In the genomic region with DNA sequence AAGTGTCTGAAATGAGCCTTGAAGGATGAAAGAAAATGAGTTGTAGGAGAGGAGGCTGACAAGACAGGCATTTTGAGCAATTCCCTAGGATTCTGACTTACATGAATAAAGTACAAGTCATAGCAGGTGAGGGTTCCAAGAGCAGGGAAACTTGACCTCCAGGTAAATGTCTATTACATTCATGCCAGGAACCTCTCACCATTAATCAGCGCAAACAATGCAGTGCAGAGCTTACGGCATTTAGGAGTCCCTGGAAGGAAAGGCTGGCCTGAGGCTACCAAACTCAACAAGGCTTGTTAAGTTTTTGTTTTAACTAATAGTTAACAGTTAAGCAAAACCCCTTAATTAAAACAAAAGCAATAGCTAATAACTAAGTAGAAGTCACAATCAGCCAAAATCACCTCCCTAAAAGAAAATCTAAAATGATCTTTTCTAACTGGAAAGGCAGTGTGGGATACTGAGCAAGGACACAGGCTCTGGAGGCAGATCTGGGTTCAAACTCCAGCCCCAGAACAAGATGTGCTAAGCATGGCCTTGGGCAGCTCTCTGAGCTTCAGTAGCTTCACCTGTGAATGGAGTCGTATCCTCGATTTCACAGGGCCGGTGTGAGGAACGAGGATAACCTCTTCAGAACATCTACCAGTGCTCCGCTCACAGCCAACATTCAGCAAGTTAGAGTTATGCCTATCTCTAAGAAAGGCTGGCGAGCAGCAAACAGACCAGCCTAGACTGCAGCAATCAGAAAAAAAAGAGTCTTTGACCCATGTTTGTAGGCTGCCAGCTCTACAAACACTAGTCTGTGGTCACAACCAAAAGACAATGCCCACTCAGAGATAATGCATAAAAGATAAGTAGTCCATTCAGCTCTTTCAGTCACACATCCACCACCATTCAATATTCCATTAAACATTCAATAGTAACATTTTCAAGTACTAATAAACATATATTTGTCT, we compare ENCODE assay signal across 9 cellular contexts. TPM values are rescaled to one million over a fixed set of nuclear protein-coding genes. Genes with fewer than 3 reads are reported as not detected.
DNase-seq lines count a peak whose midpoint lies in the region; ATAC-seq and TF ChIP-seq lines count a peak whose summit lies in the region.
"Had no signal": no experiment of that assay in that cellular context is flagged by ENCODE, and none has a peak within 500 bp of the region (broad histone marks: within the 10 kb centered on the region; RNA-seq: fewer than 3 reads in every experiment).

No MANE protein-coding gene starts in this region.

- no peak for DNase-seq in activated CD8-positive, alpha-beta T cell treated with anti-CD3 and anti-CD28 coated beads for 36 hours
- no peak for DNase-seq in activated CD8-positive, alpha-beta T cell treated with anti-CD3 and anti-CD28 coated beads, Interleukin-2, amount 10 ng/mL, durations not matched to agents 7 days and 5 days
- no peak for DNase-seq in T-cell
- no peak for DNase-seq in hepatocyte (ENCODE audit: low spot score)
- peak in 5 of 49 donors; percentile 6 to 48 (median 14) for DNase-seq in substantia nigra (lab: John Stamatoyannopoulos, UW)
- no peak for DNase-seq in D341Med (ENCODE audit: low spot score)
- DNase-seq in ecto neural progenitor cell (ENCODE audit: low spot score) = no peak
- DNase-seq in iPS-NIHi7 (ENCODE audit: extremely low spot score) = no peak

- ATAC-seq in activated CD8-positive, alpha-beta T cell treated with anti-CD3 and anti-CD28 coated beads for 36 hours = no peak
- no peak for ATAC-seq in activated CD8-positive, alpha-beta T cell treated with anti-CD3 and anti-CD28 coated beads, Interleukin-2, amount 10 ng/mL, durations not matched to agents 7 days and 5 days
- no peak for ATAC-seq in T-cell (replicated peaks in 1 of 4)

- H3K9me3 Mint-ChIP-seq in activated CD8-positive, alpha-beta T cell treated with anti-CD3 and anti-CD28 coated beads for 36 hours = peaks cover 7% of the 10 kb centered on the region
- peaks cover 7% of the 10 kb centered on the region for H3K9me3 Mint-ChIP-seq in activated CD8-positive, alpha-beta T cell treated with anti-CD3 and anti-CD28 coated beads, Interleukin-2, amount 10 ng/mL, durations not matched to agents 7 days and 5 days (ENCODE audit: insufficient read depth)
- peaks cover 3 to 4% (median 3%) of the 10 kb centered on the region in 3 donors for H3K9me3 Mint-ChIP-seq in T-cell

- peaks cover 16% of the 10 kb centered on the region for H3K4me1 ChIP-seq in hepatocyte (ENCODE audit: insufficient read depth)

- TF ChIP-seq CTCF in activated CD8-positive, alpha-beta T cell treated with anti-CD3 and anti-CD28 coated beads for 36 hours (IDR thresholded peaks at IDR 0.05) = no peak
- TF ChIP-seq CTCF in hepatocyte (IDR thresholded peaks at IDR 0.05; ENCODE audit: poor library complexity) = no peak

- intact Hi-C loops in activated CD8-positive, alpha-beta T cell treated with anti-CD3 and anti-CD28 coated beads for 36 hours (cut with micrococcal nuclease) = no loop called here

- peaks cover 36% of the 10 kb centered on the region for H3K36me3 Mint-ChIP-seq in activated CD8-positive, alpha-beta T cell treated with anti-CD3 and anti-CD28 coated beads for 36 hours (ENCODE audit: low read depth)
- peaks cover 17% of the 10 kb centered on the region for H3K36me3 Mint-ChIP-seq in activated CD8-positive, alpha-beta T cell treated with anti-CD3 and anti-CD28 coated beads, Interleukin-2, amount 10 ng/mL, durations not matched to agents 7 days and 5 days (ENCODE audit: low read depth)
- peaks cover 13% of the 10 kb centered on the region for H3K36me3 Mint-ChIP-seq in T-cell

- H3K27ac Mint-ChIP-seq in activated CD8-positive, alpha-beta T cell treated with anti-CD3 and anti-CD28 coated beads for 36 hours = peak overlapping the region; percentile 76
- no peak overlapping the region for H3K27ac Mint-ChIP-seq in activated CD8-positive, alpha-beta T cell treated with anti-CD3 and anti-CD28 coated beads, Interleukin-2, amount 10 ng/mL, durations not matched to agents 7 days and 5 days
- peak overlapping the region; percentile 31 to 66 for H3K27ac Mint-ChIP-seq in T-cell

- H4K20me1 ChIP-seq in hepatocyte (ENCODE audit: insufficient read depth, poor library complexity, severe bottlenecking) = no peaks in the 10 kb centered on the region

- peaks cover 66% of the 10 kb centered on the region for H3K4me1 Mint-ChIP-seq in activated CD8-positive, alpha-beta T cell treated with anti-CD3 and anti-CD28 coated beads for 36 hours (ENCODE audit: low read depth)
- peaks cover 44% of the 10 kb centered on the region for H3K4me1 Mint-ChIP-seq in activated CD8-positive, alpha-beta T cell treated with anti-CD3 and anti-CD28 coated beads, Interleukin-2, amount 10 ng/mL, durations not matched to agents 7 days and 5 days (ENCODE audit: low read depth)
- peaks cover 67 to 69% (median 67%) of the 10 kb centered on the region in 3 donors for H3K4me1 Mint-ChIP-seq in T-cell

- peak overlapping the region; percentile 39 for H3K4me2 ChIP-seq in hepatocyte

- peaks cover 85% of the 10 kb centered on the region for H3K79me2 ChIP-seq in hepatocyte

- H3K9me2 ChIP-seq in hepatocyte (replicated peaks; ENCODE audit: insufficient read depth) = no peaks in the 10 kb centered on the region

- H3K27me3 Mint-ChIP-seq in activated CD8-positive, alpha-beta T cell treated with anti-CD3 and anti-CD28 coated beads for 36 hours = no peaks in the 10 kb centered on the region
- no peaks in the 10 kb centered on the region for H3K27me3 Mint-ChIP-seq in activated CD8-positive, alpha-beta T cell treated with anti-CD3 and anti-CD28 coated beads, Interleukin-2, amount 10 ng/mL, durations not matched to agents 7 days and 5 days (ENCODE audit: low read depth)
- H3K27me3 Mint-ChIP-seq in T-cell = no peaks in the 10 kb centered on the region

- H3K9me3 ChIP-seq in hepatocyte (ENCODE audit: low read depth) = no peaks in the 10 kb centered on the region

- 63% methylated on average over 8 of the region's 8 CpGs for WGBS in hepatocyte (ENCODE audit: low lambda C conversion rate, missing lambda C conversion rate)

- H3K4me3 Mint-ChIP-seq in activated CD8-positive, alpha-beta T cell treated with anti-CD3 and anti-CD28 coated beads for 36 hours = no peak overlapping the region
- H3K4me3 Mint-ChIP-seq in activated CD8-positive, alpha-beta T cell treated with anti-CD3 and anti-CD28 coated beads, Interleukin-2, amount 10 ng/mL, durations not matched to agents 7 days and 5 days = no peak overlapping the region
- peak overlapping the region in 1 of 3 donors; percentile 21 for H3K4me3 Mint-ChIP-seq in T-cell

- H3K27ac ChIP-seq in hepatocyte (peak overlapping the region; percentile 29), substantia nigra (ENCODE audit: low read depth, low read length, poor library complexity, severe bottlenecking) (peak overlapping the region; percentile 10)
- H3K27ac ChIP-seq: C4-2B had no signal

- POLR2A ChIA-PET in activated CD8-positive, alpha-beta T cell treated with anti-CD3 and anti-CD28 coated beads for 36 hours (lab: Charles Lee) = interaction anchor here (0.7 to 11.8 kb wide), 6 partner anchors 11 to 98 kb away, joined by 3 to 79 read pairs (median 3); partner anchors contain the start of gene FAM216A
- POLR2A ChIA-PET in activated CD8-positive, alpha-beta T cell treated with anti-CD3 and anti-CD28 coated beads, Interleukin-2, amount 10 ng/mL, durations not matched to agents 7 days and 5 days (lab: Charles Lee) = interaction anchor here (1.1 to 2.3 kb wide), 2 partner anchors 9 to 12 kb away, joined by 3 to 6 read pairs; no protein-coding TSS in a partner anchor
- POLR2A ChIA-PET in T-cell (lab: Charles Lee) = interaction anchor here in 1 of 2 donors (1.4 kb wide), 1 partner anchor 9 kb away, joined by 6 read pairs; no protein-coding TSS in a partner anchor

- no peak overlapping the region for H2AFZ ChIP-seq in hepatocyte

- H3K27me3 ChIP-seq in hepatocyte = no peaks in the 10 kb centered on the region

- CTCF ChIA-PET in activated CD8-positive, alpha-beta T cell treated with anti-CD3 and anti-CD28 coated beads for 36 hours (lab: Charles Lee) = interaction anchor here (1.1 to 1.5 kb wide), 3 partner anchors 14 to 36 kb away, joined by 5 to 9 read pairs (median 5); no protein-coding TSS in a partner anchor
- CTCF ChIA-PET in activated CD8-positive, alpha-beta T cell treated with anti-CD3 and anti-CD28 coated beads, Interleukin-2, amount 10 ng/mL, durations not matched to agents 7 days and 5 days (lab: Charles Lee) = interaction anchor here (1.0 to 4.1 kb wide), 4 partner anchors 10 to 36 kb away, joined by 4 to 22 read pairs (median 9); no protein-coding TSS in a partner anchor
- CTCF ChIA-PET in T-cell (lab: Charles Lee) = interaction anchor here (0.6 to 1.9 kb wide), 8 partner anchors 8 to 40 kb away, joined by 3 to 10 read pairs (median 4); no protein-coding TSS in a partner anchor

- no peak overlapping the region for H3K4me3 ChIP-seq in hepatocyte

- H3K36me3 ChIP-seq in hepatocyte (replicated peaks; ENCODE audit: insufficient read depth, low read depth) = no peaks in the 10 kb centered on the region

RNA-seq across cellular contexts. Expression of gene PPTC7, which starts 16.9 kb away (rescaled TPM):
- total RNA-seq in activated CD8-positive, alpha-beta T cell treated with anti-CD3 and anti-CD28 coated beads for 36 hours = 10 to 100 TPM; 43.1 to 44.5 TPM
- total RNA-seq in activated CD8-positive, alpha-beta T cell treated with anti-CD3 and anti-CD28 coated beads, Interleukin-2, amount 10 ng/mL, durations not matched to agents 7 days and 5 days = 10 to 100 TPM; 24.4 to 26.8 TPM
- total RNA-seq in T-cell = 10 to 100 TPM; 36.0 to 38.1 (median 36.6) TPM
- 11.8 and 17.1 TPM in 2 replicates for total RNA-seq in hepatocyte
- 8.1 and 8.6 TPM in 2 replicates for polyA plus RNA-seq in hepatocyte

RNA-seq across cellular contexts. Expression of gene TCTN1, which starts 47.7 kb away (rescaled TPM):
- 1 to 10 TPM; 7.9 to 8.6 TPM for total RNA-seq in activated CD8-positive, alpha-beta T cell treated with anti-CD3 and anti-CD28 coated beads for 36 hours
- 1 to 10 TPM; 5.9 to 7.9 TPM for total RNA-seq in activated CD8-positive, alpha-beta T cell treated with anti-CD3 and anti-CD28 coated beads, Interleukin-2, amount 10 ng/mL, durations not matched to agents 7 days and 5 days
- 10 to 100 TPM in 3 of 5 donors, 1 to 10 TPM in 2; 8.8 to 14.1 (median 11.5) TPM for total RNA-seq in T-cell
- total RNA-seq in hepatocyte = 36.8 and 40.6 TPM in 2 replicates
- 39.0 and 40.9 TPM in 2 replicates for polyA plus RNA-seq in hepatocyte
